8 cellular contexts compared by ENCODE assay signal in the genomic region with DNA sequence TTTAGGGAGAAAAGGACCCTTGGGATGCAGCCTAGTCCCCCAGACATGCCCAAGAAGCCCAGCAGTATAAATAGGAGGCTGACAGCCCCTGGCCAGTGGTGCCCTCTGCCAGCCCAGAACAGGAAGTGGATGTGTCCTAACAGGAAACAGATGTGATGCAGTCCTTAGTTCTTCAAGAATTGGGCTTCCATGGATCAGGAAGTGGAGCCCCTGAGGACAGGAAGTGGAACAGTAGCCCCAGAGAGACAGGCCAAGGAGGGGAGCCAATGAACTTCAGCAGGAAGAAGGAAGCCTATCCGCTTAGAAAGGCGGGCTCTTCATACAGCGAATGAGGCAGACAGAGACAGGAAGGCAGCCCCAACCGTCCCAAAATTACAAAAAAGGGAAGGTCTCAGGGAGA. TPM values are rescaled to one million over a fixed set of nuclear protein-coding genes. Genes with fewer than 3 reads are reported as not detected.
A peak's percentile ranks its signal among the peaks of the same experiment; 100 is the strongest.
DNase-seq lines count a peak whose midpoint lies in the region; ATAC-seq, FAIRE-seq and TF ChIP-seq lines count a peak whose summit lies in the region.

No MANE protein-coding gene starts in this region.

- H3F3A ChIP-seq in Loucy (ENCODE audit: low read depth) = peaks cover 20% of the 10 kb centered on the region

- H2AFZ ChIP-seq in Loucy (ENCODE audit: low read length) (peak overlapping the region; percentile 74), GM12878 (ENCODE audit: control insufficient read depth, low read depth, low read length) (peak overlapping the region; percentile 91)

- CTCF ChIA-PET in GM12878 (lab: Yijun Ruan, JAX) = interaction anchor here (1.0 to 7.5 kb wide), 4 partner anchors 11 to 89 kb away, joined by 4 to 174 read pairs (median 12); no protein-coding TSS in a partner anchor

- peak overlapping the region; percentile 84 for H3K4me2 ChIP-seq in Loucy (ENCODE audit: low read depth, low read length, poor library complexity, severe bottlenecking)
- no peak overlapping the region for H3K4me2 ChIP-seq in GM12878 (ENCODE audit: control insufficient read depth, insufficient read depth)

- H3K79me2 ChIP-seq in Loucy (ENCODE audit: insufficient read depth, low read length) (no peaks in the 10 kb centered on the region), GM12878 (ENCODE audit: control insufficient read depth, insufficient read depth, low read length) (no peaks in the 10 kb centered on the region)

- H4K20me1 ChIP-seq in Loucy (ENCODE audit: insufficient read depth, low read length, poor library complexity, severe bottlenecking) (no peaks in the 10 kb centered on the region), GM12878 (ENCODE audit: control insufficient read depth, insufficient read depth) (no peaks in the 10 kb centered on the region; the same call in 1 of the 2 replicates)

- no TSS peak for BruUV-seq in GM12878 (replicated peaks; lab: Mats Ljungman, UMichigan)

- intact Hi-C loops in GM12878 (cut with micrococcal nuclease; ENCODE audit: unreplicated experiment) (no loop called here), lower lobe of right lung (cut with DNase I) (no loop called here)

- FAIRE-seq in GM12878 (lab: Jason Lieb, UNC) = no peak

- POLR2A ChIA-PET in GM12878 (lab: Charles Lee) = interaction anchor here (2.7 kb wide), 1 partner anchor 59 kb away, joined by 13 read pairs; no protein-coding TSS in a partner anchor

- H3K9ac ChIP-seq in Loucy (ENCODE audit: low read depth, low read length, poor library complexity, severe bottlenecking) (peak overlapping the region; percentile 89), GM12878 (ENCODE audit: control insufficient read depth, insufficient read depth, low read length) (no peak overlapping the region)

- RAD21 ChIA-PET in GM12878 (lab: Charles Lee; ENCODE audit: unreplicated experiment) = interaction anchor here (4.0 kb wide), 1 partner anchor 59 kb away, joined by 88 read pairs; no protein-coding TSS in a partner anchor

- no peaks in the 10 kb centered on the region for H3K9me2 ChIP-seq in Loucy (replicated peaks; ENCODE audit: low read depth, low read length)

- H3K27me3 ChIP-seq in Loucy (ENCODE audit: insufficient read depth, low read length, poor library complexity, severe bottlenecking) (peaks cover 28% of the 10 kb centered on the region), GM12878 (replicated peaks in 1 of 2; ENCODE audit: control insufficient read depth in 2 of 2, insufficient read depth in 2 of 2, low read length in 1 of 2) (no peaks in the 10 kb centered on the region), lower lobe of right lung (ENCODE audit: low read depth) (no peaks in the 10 kb centered on the region)

- no peak for TF ChIP-seq EP300 in GM12878 (IDR thresholded peaks at IDR 0.05; ENCODE audit: borderline replicate concordance in 1 of 2, control insufficient read depth in 1 of 2, low read depth in 2 of 2, low read length in 2 of 2)

- ATAC-seq in GM12878 (no peak), lower lobe of right lung (peak; percentile 56 to 72), HG02840 (IDR thresholded peaks at IDR 0.05; ENCODE audit: low FRiP score, unreplicated experiment) (no peak), HG02798 (IDR thresholded peaks at IDR 0.05; ENCODE audit: poor library complexity, unreplicated experiment) (no peak), GM18519 (IDR thresholded peaks at IDR 0.05; ENCODE audit: low FRiP score, unreplicated experiment) (no peak)

- no peak for TF ChIP-seq CTCF in Loucy (conservative IDR thresholded peaks at IDR 0.05; ENCODE audit: low read length)
- no peak for TF ChIP-seq CTCF in GM12878 (IDR thresholded peaks at IDR 0.05 in 2 of 3, conservative IDR thresholded peaks at IDR 0.05 in 1 of 3; ENCODE audit: control insufficient read depth in 2 of 3, extremely low read depth in 1 of 3, insufficient read depth in 1 of 3, low read depth in 3 of 3, low read length in 3 of 3)
- no peak for TF ChIP-seq CTCF in lower lobe of right lung (IDR thresholded peaks at IDR 0.05)

- 77% methylated on average over 3 of the region's 4 CpGs for WGBS in GM12878 (ENCODE audit: insufficient coverage, insufficient replicate concordance, low lambda C conversion rate, missing lambda C conversion rate)

- H3K27ac ChIP-seq in GM12878 (ENCODE audit: control insufficient read depth, insufficient read depth) = peak overlapping the region; percentile 39
- H3K27ac ChIP-seq in lower lobe of right lung = peak overlapping the region; percentile 91

- in situ Hi-C loops in GM12878 (cut with MboI) = no loop called here

- no peaks in the 10 kb centered on the region for H3K9me3 ChIP-seq in Loucy (ENCODE audit: insufficient read depth, low read depth, low read length)
- H3K9me3 ChIP-seq in GM12878 (replicated peaks; ENCODE audit: control insufficient read depth, insufficient read depth, low read length) = peaks cover 2% of the 10 kb centered on the region; the same call in 2 of the 3 replicates
- H3K9me3 ChIP-seq in lower lobe of right lung = no peaks in the 10 kb centered on the region

- H3K36me3 ChIP-seq in Loucy (ENCODE audit: insufficient read depth, low read length) (no peaks in the 10 kb centered on the region), GM12878 (ENCODE audit: control insufficient read depth in 2 of 2, insufficient read depth in 2 of 2, low read length in 1 of 2) (no peaks in the 10 kb centered on the region), lower lobe of right lung (no peaks in the 10 kb centered on the region)

- SMC1A ChIA-PET in GM12878 (lab: Charles Lee; ENCODE audit: uncharacterized antibody, unreplicated experiment) = interaction anchor here (1.3 to 8.8 kb wide), 2 partner anchors 14 to 59 kb away, joined by 3 to 146 read pairs; no protein-coding TSS in a partner anchor

- peak; percentile 46 for DNase-seq in AG08396 (ENCODE audit: low spot score)
- DNase-seq in GM12878 (ENCODE audit: low read depth, low spot score) = no peak
- peak; percentile 51 for DNase-seq in lower lobe of right lung
- no peak for DNase-seq in NCI-H526 treated with DMSO at 0.1 percent for 48 hours (lab: John Stamatoyannopoulos, UW)

- no peak for TF ChIP-seq POLR2A in GM12878 (IDR thresholded peaks at IDR 0.05; ENCODE audit: low read depth, low read length)

- H3K4me1 ChIP-seq in Loucy (ENCODE audit: insufficient read depth, low read length, poor library complexity, severe bottlenecking) = peaks cover 30% of the 10 kb centered on the region
- peaks cover 24% of the 10 kb centered on the region for H3K4me1 ChIP-seq in GM12878 (ENCODE audit: control insufficient read depth, insufficient read depth, low read length)
- H3K4me1 ChIP-seq in lower lobe of right lung = peaks cover 35% of the 10 kb centered on the region

- peak overlapping the region; percentile 63 for H3K4me3 ChIP-seq in Loucy (ENCODE audit: low read length, poor library complexity, severe bottlenecking)
- H3K4me3 ChIP-seq in GM12878 = no peak overlapping the region
- H3K4me3 ChIP-seq in lower lobe of right lung = no peak overlapping the region

- TF ChIP-seq RAD21 in GM12878 (IDR thresholded peaks at IDR 0.05; ENCODE audit: insufficient read depth, low read depth, low read length) = no peak

RNA-seq across cellular contexts. Expression of a gene that starts 7.2 kb away (rescaled TPM):
- total RNA-seq in GM12878 (2013; cell fraction: nucleolus; rRNA removed) = not detected in 2 replicates
- total RNA-seq in GM12878 (2014; rRNA removed) = 0.05 and 0.11 TPM in 2 replicates
- 0.09 and 0.14 TPM in 2 replicates for total RNA-seq in GM12878 (2014; rRNA removed; fragmentation: Illumina TruSeq; extraction: Trizol)
- 0.45 and 0.46 TPM in 2 replicates for total RNA-seq in GM12878 (2021)
- polyA plus RNA-seq in GM12878 (2011; ENCODE audit: low read depth) = not detected
- 0.11 TPM in 1 of 2 replicates, not detected in the other for polyA plus RNA-seq in GM12878 (2011; rRNA removed)
- 0.07 and 0.13 TPM in 2 replicates for polyA plus RNA-seq in GM12878 (2011; cell fraction: cytosol; rRNA removed)
- 0.15 and 0.23 TPM in 2 replicates for polyA plus RNA-seq in GM12878 (2011; cell fraction: nucleus; rRNA removed)
- 0.13 and 0.19 TPM in 2 replicates for polyA plus RNA-seq in GM12878 (2012)
- 0.16 TPM in 1 of 2 replicates, not detected in the other for polyA plus RNA-seq in GM12878 (2014; fragmentation: Illumina TruSeq; extraction: Trizol)
- under 1 TPM in 1 of 2 experiments, not detected in 1; 0.04 TPM for polyA plus RNA-seq in GM12878 (2014; fragmentation: Nextera tagmentation; extraction: Ambion mirVana)
- 0.22 and 0.34 TPM in 2 replicates for polyA plus RNA-seq in GM12878 (2014; rRNA removed)
- not detected for polyA plus RNA-seq in GM12878 (2016; fragmentation: Nextera tagmentation; extraction: Ambion mirVana)
- polyA minus RNA-seq in GM12878 (2011; rRNA and poly(A)+ RNA removed) = 0.57 and 0.80 TPM in 2 replicates
- not detected in 2 replicates for polyA minus RNA-seq in GM12878 (2011; cell fraction: cytosol; rRNA and poly(A)+ RNA removed)
- 0.48 and 0.57 TPM in 2 replicates for polyA minus RNA-seq in GM12878 (2011; cell fraction: nucleus; rRNA and poly(A)+ RNA removed)
- 10.3 TPM for total RNA-seq in lower lobe of right lung

RNA-seq across cellular contexts. Expression of a gene that starts 9.7 kb away (rescaled TPM):
- 7.3 and 8.8 TPM in 2 replicates for total RNA-seq in GM12878 (2013; cell fraction: nucleolus; rRNA removed)
- total RNA-seq in GM12878 (2014; rRNA removed) (21.7 and 30.5 TPM in 2 replicates), GM12878 (2014; rRNA removed; fragmentation: Illumina TruSeq; extraction: Trizol) (9.0 and 12.0 TPM in 2 replicates), GM12878 (2021) (20.2 and 20.3 TPM in 2 replicates), lower lobe of right lung (23.3 TPM)
- polyA plus RNA-seq in GM12878 (2011; ENCODE audit: low read depth) = 3.3 TPM
- polyA plus RNA-seq in GM12878 (2011; rRNA removed) (10.5 and 15.3 TPM in 2 replicates), GM12878 (2014; fragmentation: Illumina TruSeq; extraction: Trizol) (2.6 and 8.5 TPM in 2 replicates), GM12878 (2014; fragmentation: Nextera tagmentation; extraction: Ambion mirVana) (1 to 10 TPM; 1.1 to 2.1 TPM), GM12878 (2014; rRNA removed) (28.1 and 37.3 TPM in 2 replicates), GM12878 (2016; fragmentation: Nextera tagmentation; extraction: Ambion mirVana) (10 to 100 TPM in 1 of 2 experiments, 1 to 10 TPM in 1; 9.7 to 26.6 TPM)
- polyA plus RNA-seq in GM12878 (2011; cell fraction: cytosol; rRNA removed) = 14.9 and 26.6 TPM in 2 replicates
- 9.7 and 9.9 TPM in 2 replicates for polyA plus RNA-seq in GM12878 (2011; cell fraction: nucleus; rRNA removed)
- polyA plus RNA-seq in GM12878 (2012) = 9.6 and 11.8 TPM in 2 replicates
- polyA minus RNA-seq in GM12878 (2011; rRNA and poly(A)+ RNA removed) = 2.3 and 4.8 TPM in 2 replicates
- 2.8 and 5.7 TPM in 2 replicates for polyA minus RNA-seq in GM12878 (2011; cell fraction: cytosol; rRNA and poly(A)+ RNA removed)
- polyA minus RNA-seq in GM12878 (2011; cell fraction: nucleus; rRNA and poly(A)+ RNA removed) = 1.3 and 1.6 TPM in 2 replicates

RNA-seq across cellular contexts. Expression of a gene that starts 19.8 kb away (rescaled TPM):
- total RNA-seq in GM12878 (2013; cell fraction: nucleolus; rRNA removed) = 18.6 and 24.2 TPM in 2 replicates
- total RNA-seq in GM12878 (2014; rRNA removed) = 19.8 and 23.6 TPM in 2 replicates
- total RNA-seq in GM12878 (2014; rRNA removed; fragmentation: Illumina TruSeq; extraction: Trizol) = 6.2 and 6.8 TPM in 2 replicates
- total RNA-seq in GM12878 (2021) = 27.5 and 32.1 TPM in 2 replicates
- 3.2 TPM for polyA plus RNA-seq in GM12878 (2011; ENCODE audit: low read depth)
- 4.7 and 11.5 TPM in 2 replicates for polyA plus RNA-seq in GM12878 (2011; rRNA removed)
- 14.3 and 20.2 TPM in 2 replicates for polyA plus RNA-seq in GM12878 (2011; cell fraction: cytosol; rRNA removed)
- 35.4 and 47.5 TPM in 2 replicates for polyA plus RNA-seq in GM12878 (2011; cell fraction: nucleus; rRNA removed)
- polyA plus RNA-seq in GM12878 (2012) = 13.5 and 15.5 TPM in 2 replicates
- polyA plus RNA-seq in GM12878 (2014; fragmentation: Illumina TruSeq; extraction: Trizol) = 1.5 and 3.8 TPM in 2 replicates
- under 1 TPM in 1 of 2 experiments, not detected in 1; 0.02 TPM for polyA plus RNA-seq in GM12878 (2014; fragmentation: Nextera tagmentation; extraction: Ambion mirVana)
- 15.5 and 18.7 TPM in 2 replicates for polyA plus RNA-seq in GM12878 (2014; rRNA removed)
- polyA plus RNA-seq in GM12878 (2016; fragmentation: Nextera tagmentation; extraction: Ambion mirVana) = under 1 TPM; 0.66 TPM
- 6.6 and 15.9 TPM in 2 replicates for polyA minus RNA-seq in GM12878 (2011; rRNA and poly(A)+ RNA removed)
- polyA minus RNA-seq in GM12878 (2011; cell fraction: cytosol; rRNA and poly(A)+ RNA removed) = 12.9 and 18.2 TPM in 2 replicates
- 6.0 and 13.4 TPM in 2 replicates for polyA minus RNA-seq in GM12878 (2011; cell fraction: nucleus; rRNA and poly(A)+ RNA removed)
- 14.5 TPM for total RNA-seq in lower lobe of right lung

RNA-seq across cellular contexts. Expression of a gene that starts 45.3 kb away (rescaled TPM):
- 14.8 and 15.5 TPM in 2 replicates for total RNA-seq in GM12878 (2013; cell fraction: nucleolus; rRNA removed)
- 19.5 and 22.4 TPM in 2 replicates for total RNA-seq in GM12878 (2014; rRNA removed)
- total RNA-seq in GM12878 (2014; rRNA removed; fragmentation: Illumina TruSeq; extraction: Trizol) = 7.0 and 7.2 TPM in 2 replicates
- 17.3 TPM in 2 replicates for total RNA-seq in GM12878 (2021)
- 9.1 TPM for polyA plus RNA-seq in GM12878 (2011; ENCODE audit: low read depth)
- polyA plus RNA-seq in GM12878 (2011; rRNA removed) = 8.3 and 15.2 TPM in 2 replicates
- polyA plus RNA-seq in GM12878 (2011; cell fraction: cytosol; rRNA removed) = 23.5 and 26.1 TPM in 2 replicates
- polyA plus RNA-seq in GM12878 (2011; cell fraction: nucleus; rRNA removed) = 12.2 and 17.5 TPM in 2 replicates
- polyA plus RNA-seq in GM12878 (2012) = 19.4 and 25.7 TPM in 2 replicates
- 5.6 and 8.6 TPM in 2 replicates for polyA plus RNA-seq in GM12878 (2014; fragmentation: Illumina TruSeq; extraction: Trizol)
- polyA plus RNA-seq in GM12878 (2014; fragmentation: Nextera tagmentation; extraction: Ambion mirVana) = 1 to 10 TPM; 3.4 to 8.5 TPM
- polyA plus RNA-seq in GM12878 (2014; rRNA removed) = 18.6 and 19.7 TPM in 2 replicates
- polyA plus RNA-seq in GM12878 (2016; fragmentation: Nextera tagmentation; extraction: Ambion mirVana) = 10 to 100 TPM; 21.3 to 21.9 TPM
- polyA minus RNA-seq in GM12878 (2011; rRNA and poly(A)+ RNA removed) = 16.2 and 26.9 TPM in 2 replicates
- polyA minus RNA-seq in GM12878 (2011; cell fraction: cytosol; rRNA and poly(A)+ RNA removed) = 6.3 and 9.1 TPM in 2 replicates
- 8.0 and 8.9 TPM in 2 replicates for polyA minus RNA-seq in GM12878 (2011; cell fraction: nucleus; rRNA and poly(A)+ RNA removed)
- 30.2 TPM for total RNA-seq in lower lobe of right lung

RNA-seq across cellular contexts. Expression of a gene that starts 54.0 kb away (rescaled TPM):
- total RNA-seq in GM12878 (2013; cell fraction: nucleolus; rRNA removed) = 9.8 and 13.3 TPM in 2 replicates
- total RNA-seq in GM12878 (2014; rRNA removed) (1.7 and 3.6 TPM in 2 replicates), GM12878 (2014; rRNA removed; fragmentation: Illumina TruSeq; extraction: Trizol) (2.0 and 2.1 TPM in 2 replicates), GM12878 (2021) (20.6 and 25.9 TPM in 2 replicates), lower lobe of right lung (15.0 TPM)
- 7.8 TPM for polyA plus RNA-seq in GM12878 (2011; ENCODE audit: low read depth)
- polyA plus RNA-seq in GM12878 (2011; rRNA removed) (0.37 and 1.5 TPM in 2 replicates), GM12878 (2014; fragmentation: Illumina TruSeq; extraction: Trizol) (8.9 and 11.4 TPM in 2 replicates), GM12878 (2014; fragmentation: Nextera tagmentation; extraction: Ambion mirVana) (under 1 TPM; 0.02 to 0.18 TPM), GM12878 (2014; rRNA removed) (10.6 and 15.2 TPM in 2 replicates), GM12878 (2016; fragmentation: Nextera tagmentation; extraction: Ambion mirVana) (1 to 10 TPM; 6.1 to 7.4 TPM)
- 1.5 and 1.6 TPM in 2 replicates for polyA plus RNA-seq in GM12878 (2011; cell fraction: cytosol; rRNA removed)
- 9.6 and 18.4 TPM in 2 replicates for polyA plus RNA-seq in GM12878 (2011; cell fraction: nucleus; rRNA removed)
- polyA plus RNA-seq in GM12878 (2012) = 9.9 and 23.0 TPM in 2 replicates
- 1.6 and 2.2 TPM in 2 replicates for polyA minus RNA-seq in GM12878 (2011; rRNA and poly(A)+ RNA removed)
- 4.3 and 11.0 TPM in 2 replicates for polyA minus RNA-seq in GM12878 (2011; cell fraction: cytosol; rRNA and poly(A)+ RNA removed)
- 3.6 and 8.7 TPM in 2 replicates for polyA minus RNA-seq in GM12878 (2011; cell fraction: nucleus; rRNA and poly(A)+ RNA removed)

Comparison
In these comparisons a context has a peak if more than half of its experiments do, and no peak if none do; other contexts are left out.
1. DNase-seq: peak in AG08396 (single experiment) and lower lobe of right lung (single experiment); none in GM12878 (single experiment) and NCI-H526 treated with DMSO at 0.1 percent for 48 hours (single experiment).
2. ATAC-seq: peak in lower lobe of right lung (2 of 2); none in GM12878 (single experiment), HG02840 (single experiment), HG02798 (single experiment) and GM18519 (single experiment).